8 cellular contexts compared by ENCODE assay signal in genomic region chr1:21261551-21262281, GRCh38. TPM values are rescaled to one million over a fixed set of nuclear protein-coding genes. Genes with fewer than 3 reads are reported as not detected.
A peak's percentile ranks its signal among the peaks of the same experiment; 100 is the strongest.
DNase-seq lines count a peak whose midpoint lies in the region; ATAC-seq, FAIRE-seq and TF ChIP-seq lines count a peak whose summit lies in the region.

No MANE protein-coding gene starts in this region.

- no peak for TF ChIP-seq POLR2A in GM12891 (IDR thresholded peaks at IDR 0.05; ENCODE audit: low read depth, low read length)
- no peak for TF ChIP-seq POLR2A in testis (IDR thresholded peaks at IDR 0.05)

- H3K4me1 ChIP-seq in RWPE2 (ENCODE audit: insufficient read depth, poor library complexity, severe bottlenecking) (peaks cover 26% of the 10 kb centered on the region), duodenal mucosa (ENCODE audit: control insufficient read depth in 1 of 2, insufficient read depth in 2 of 2, low read length in 2 of 2) (peaks cover 24 to 26% of the 10 kb centered on the region in 2 donors), testis (peaks cover 51% of the 10 kb centered on the region)

- DNase-seq in GM12891 (ENCODE audit: insufficient read length, low spot score) (no peak), RWPE2 (ENCODE audit: low spot score) (no peak), lung microvascular endothelial cell (ENCODE audit: low read depth in 2 of 2) (peak; percentile 61 to 99), testis (peak; percentile 52), ecto neural progenitor cell (ENCODE audit: low spot score) (no peak)
- DNase-seq in stimulated activated naive CD4-positive, alpha-beta T cell treated with Interleukin-2 at 50 U/mL for 16 hours (lab: John Stamatoyannopoulos, UW): no peak

- intact Hi-C loops in testis (cut with DNase I; ENCODE audit: low total_unique reads): loop anchor here (5.0 kb wide), 1 partner anchor 71 kb away; no protein-coding TSS in a partner anchor

- H3K27ac ChIP-seq in RWPE2 (ENCODE audit: poor library complexity, severe bottlenecking) (peak overlapping the region; percentile 48), duodenal mucosa (ENCODE audit: low read depth, low read length) (peak overlapping the region; percentile 74), testis (peak overlapping the region; percentile 86 to 92)

- H3K4me3 ChIP-seq in RWPE2 (ENCODE audit: severe bottlenecking): no peak overlapping the region
- peak overlapping the region in 1 of 2 donors; percentile 24 for H3K4me3 ChIP-seq in duodenal mucosa (ENCODE audit: low read depth in 1 of 2, low read length in 2 of 2)
- H3K4me3 ChIP-seq in testis: no peak overlapping the region

- peaks cover 6% of the 10 kb centered on the region; the same call in 1 of the 2 replicates for H3K36me3 ChIP-seq in RWPE2 (ENCODE audit: low read depth)
- H3K36me3 ChIP-seq in duodenal mucosa (ENCODE audit: control insufficient read depth in 1 of 2, insufficient read depth in 2 of 2, low read length in 2 of 2): peaks cover 16 to 45% of the 10 kb centered on the region in 2 donors
- no peaks in the 10 kb centered on the region for H3K36me3 ChIP-seq in testis (ENCODE audit: low read depth, missing control alignments)

- TF ChIP-seq CTCF in RWPE2 (IDR thresholded peaks at IDR 0.05; ENCODE audit: poor library complexity, severe bottlenecking) (no peak), testis (IDR thresholded peaks at IDR 0.05) (no peak)

- ATAC-seq in RWPE2 (ENCODE audit: low read depth): peak; percentile 72
- ATAC-seq in HG02623 (IDR thresholded peaks at IDR 0.05; ENCODE audit: unreplicated experiment): no peak

- peak; percentile 28 for FAIRE-seq in GM12891 (lab: Jason Lieb, UNC)

- H3K27me3 ChIP-seq in RWPE2 (ENCODE audit: insufficient read depth, poor library complexity, severe bottlenecking): no peaks in the 10 kb centered on the region
- H3K27me3 ChIP-seq in duodenal mucosa (ENCODE audit: control insufficient read depth in 1 of 2, insufficient read depth in 2 of 2, low read length in 2 of 2): no peaks in the 10 kb centered on the region
- no peaks in the 10 kb centered on the region for H3K27me3 ChIP-seq in testis

- no peaks in the 10 kb centered on the region for H3K9me3 ChIP-seq in RWPE2 (ENCODE audit: severe bottlenecking)
- no peaks in the 10 kb centered on the region for H3K9me3 ChIP-seq in duodenal mucosa (ENCODE audit: control insufficient read depth in 1 of 2, low read length in 2 of 2)
- no peaks in the 10 kb centered on the region for H3K9me3 ChIP-seq in testis

- 46% methylated on average over 19 to 20 of the region's 20 CpGs for WGBS in testis, 2 donors

- peak overlapping the region; percentile 27 to 41 for H3K9ac ChIP-seq in duodenal mucosa (ENCODE audit: low read depth in 1 of 2, low read length in 2 of 2)

TF ChIP-seq in GM12891, 5 proteins besides CTCF, POLR2A, EP300 and RAD21:
- TF ChIP-seq POU2F2 (IDR thresholded peaks at IDR 0.05; ENCODE audit: low read depth, low read length) (no peak), PAX5 (IDR thresholded peaks at IDR 0.05; ENCODE audit: insufficient read depth, low read length, severe bottlenecking) (no peak)

RNA-seq across cellular contexts. Expression of gene ECE1, which starts 28.5 kb away (rescaled TPM):
- 7.9 TPM for polyA plus RNA-seq in GM12891 (2012; ENCODE audit: low read depth, missing spikeins)
- 93.1 and 121 TPM in 2 replicates for total RNA-seq in lung microvascular endothelial cell
- 100 to 1,000 TPM in 1 of 2 donors, 10 to 100 TPM in 1; 96.4 to 101 TPM for total RNA-seq in testis
- polyA plus RNA-seq in testis (ENCODE audit: insufficient read depth, low read depth, low replicate concordance): 66.1 TPM

Comparison
In these comparisons a context has a peak if more than half of its experiments do, and no peak if none do; other contexts are left out.
1. DNase-seq: peak in lung microvascular endothelial cell (2 of 2) and testis (single experiment); none in GM12891 (single experiment), RWPE2 (single experiment), ecto neural progenitor cell (single experiment) and stimulated activated naive CD4-positive, alpha-beta T cell treated with Interleukin-2 at 50 U/mL for 16 hours (single experiment).
2. Peak in every context shown above with its lines, with median percentiles within 50 percentile points of each other: H3K27ac ChIP-seq.